In genomic region chr6:116975600-116975999, GRCh38 we compare ENCODE assay signal across 18 cellular contexts.
DNase-seq lines count a peak whose midpoint lies in the region; ATAC-seq lines count a peak whose summit lies in the region.
"Had no signal": no experiment of that assay in that cellular context is flagged by ENCODE, and none has a peak within 500 bp of the region (broad histone marks: within the 10 kb centered on the region; RNA-seq: fewer than 3 reads in every experiment).

No MANE protein-coding gene starts in this region.

- H3K4me3 Mint-ChIP-seq in activated naive CD4-positive, alpha-beta T cell treated with anti-CD3 and anti-CD28 coated beads for 36 hours: no peak overlapping the region
- H3K4me3 Mint-ChIP-seq: activated CD8-positive, alpha-beta memory T cell treated with anti-CD3 and anti-CD28 coated beads, Interleukin-2, amount 10 ng/mL, durations not matched to agents 7 days and 5 days had no signal

- H3K36me3 Mint-ChIP-seq in activated naive CD4-positive, alpha-beta T cell treated with anti-CD3 and anti-CD28 coated beads for 36 hours (ENCODE audit: low read depth): no peaks in the 10 kb centered on the region
- H3K36me3 Mint-ChIP-seq: activated CD8-positive, alpha-beta memory T cell treated with anti-CD3 and anti-CD28 coated beads, Interleukin-2, amount 10 ng/mL, durations not matched to agents 7 days and 5 days had no signal

- CTCF ChIA-PET in activated naive CD4-positive, alpha-beta T cell treated with anti-CD3 and anti-CD28 coated beads for 36 hours (lab: Charles Lee): interaction anchor here (1.1 kb wide), 1 partner anchor 210 kb away, joined by 3 read pairs; no protein-coding TSS in a partner anchor

- no peaks in the 10 kb centered on the region for H3K9me3 Mint-ChIP-seq in activated naive CD4-positive, alpha-beta T cell treated with anti-CD3 and anti-CD28 coated beads for 36 hours

- H3K4me1 Mint-ChIP-seq in activated naive CD4-positive, alpha-beta T cell treated with anti-CD3 and anti-CD28 coated beads for 36 hours (ENCODE audit: low read depth): no peaks in the 10 kb centered on the region
- H3K4me1 Mint-ChIP-seq: activated CD8-positive, alpha-beta memory T cell treated with anti-CD3 and anti-CD28 coated beads, Interleukin-2, amount 10 ng/mL, durations not matched to agents 7 days and 5 days had no signal

- no peak for ATAC-seq in GM18520 (IDR thresholded peaks at IDR 0.05; ENCODE audit: unreplicated experiment)
- ATAC-seq: activated CD8-positive, alpha-beta memory T cell treated with anti-CD3 and anti-CD28 coated beads, Interleukin-2, amount 10 ng/mL, durations not matched to agents 7 days and 5 days had no signal

- DNase-seq in EH (ENCODE audit: low read depth): peak; percentile 21
- peak; percentile 19 for DNase-seq in HS-27A (ENCODE audit: low read depth)
- DNase-seq in RKO (ENCODE audit: low spot score): peak; percentile 30
- peak; percentile 16 for DNase-seq in kidney tubule cell (ENCODE audit: low spot score)
- DNase-seq in activated naive CD4-positive, alpha-beta T cell treated with anti-CD3 and anti-CD28 coated beads for 36 hours: no peak
- DNase-seq in SW 1271 (lab: John Stamatoyannopoulos, UW): no peak
- DNase-seq in OCI-M1 (lab: John Stamatoyannopoulos, UW): no peak
- DNase-seq: activated CD8-positive, alpha-beta memory T cell treated with anti-CD3 and anti-CD28 coated beads, Interleukin-2, amount 10 ng/mL, durations not matched to agents 7 days and 5 days; activated naive CD4-positive, alpha-beta T cell; dermis blood vessel endothelial cell; GDM1; hippocampal formation; KBM-7; NCI-H146; NCI-H510A treated with DMSO at 0.1 percent for 48 hours; posterior cingulate gyrus; T-helper 1 cell had no signal

- H3K27me3 Mint-ChIP-seq in activated naive CD4-positive, alpha-beta T cell treated with anti-CD3 and anti-CD28 coated beads for 36 hours (ENCODE audit: low read depth): peaks cover 7% of the 10 kb centered on the region
- H3K27me3 Mint-ChIP-seq: activated CD8-positive, alpha-beta memory T cell treated with anti-CD3 and anti-CD28 coated beads, Interleukin-2, amount 10 ng/mL, durations not matched to agents 7 days and 5 days had no signal

- no peak overlapping the region for H3K27ac Mint-ChIP-seq in activated naive CD4-positive, alpha-beta T cell treated with anti-CD3 and anti-CD28 coated beads for 36 hours
- H3K27ac Mint-ChIP-seq: activated CD8-positive, alpha-beta memory T cell treated with anti-CD3 and anti-CD28 coated beads, Interleukin-2, amount 10 ng/mL, durations not matched to agents 7 days and 5 days had no signal

- intact Hi-C loops in activated naive CD4-positive, alpha-beta T cell treated with anti-CD3 and anti-CD28 coated beads for 36 hours (cut with micrococcal nuclease): no loop called here

Comparison
In these comparisons a context has a peak if more than half of its experiments do, and no peak if none do; other contexts are left out.
1. DNase-seq: peak in EH (single experiment), HS-27A (single experiment), RKO (single experiment) and kidney tubule cell (single experiment); none in activated naive CD4-positive, alpha-beta T cell treated with anti-CD3 and anti-CD28 coated beads for 36 hours (single experiment), SW 1271 (0 of 2) and OCI-M1 (single experiment).